Comparison of ENCODE assay signal across 22 cellular contexts in genomic region chr6:135972586-135972985, GRCh38.
"Had no signal": no experiment of that assay in that cellular context is flagged by ENCODE, and none has a peak within 500 bp of the region (broad histone marks: within the 10 kb centered on the region; RNA-seq: fewer than 3 reads in every experiment).

No MANE protein-coding gene starts in this region.

- H3K36me3 ChIP-seq: colonic mucosa, esophagus squamous epithelium, gastrocnemius medialis, heart right ventricle, left lung, lower lobe of right lung had no signal

- H3K4me3 ChIP-seq: colonic mucosa, esophagus squamous epithelium, gastrocnemius medialis, heart right ventricle, left lung, lower lobe of right lung, mucosa of descending colon had no signal

- ATAC-seq: effector memory CD8-positive, alpha-beta T cell; esophagus mucosa; gastrocnemius medialis; heart right ventricle; left cardiac atrium; left lung; left ventricle myocardium superior; lower lobe of right lung; mucosa of descending colon had no signal

- H3K9me3 ChIP-seq: colonic mucosa, esophagus squamous epithelium, gastrocnemius medialis, heart right ventricle, left lung, lower lobe of right lung, mucosa of descending colon had no signal

- H3K27ac ChIP-seq: colonic mucosa, epithelial cell of prostate, esophagus squamous epithelium, gastrocnemius medialis, heart right ventricle, left lung, lower lobe of right lung had no signal

- H3K4me1 ChIP-seq: colonic mucosa, esophagus squamous epithelium, left lung, lower lobe of right lung had no signal

- DNase-seq: colonic mucosa; cortex of kidney; effector CD8-positive, alpha-beta T cell; effector memory CD8-positive, alpha-beta T cell; endodermal cell; erythroblast; esophagus squamous epithelium; foreskin fibroblast; foreskin melanocyte; gastrocnemius medialis; glutamatergic neuron; head of caudate nucleus; heart right ventricle; hippocampal formation; left cardiac atrium; left lung; left ventricle myocardium superior; lower lobe of right lung; mesenchymal stem cell; mucosa of descending colon had no signal

- H3K27me3 ChIP-seq: colonic mucosa, esophagus squamous epithelium, gastrocnemius medialis, heart right ventricle, left lung had no signal
